In the genomic region with DNA sequence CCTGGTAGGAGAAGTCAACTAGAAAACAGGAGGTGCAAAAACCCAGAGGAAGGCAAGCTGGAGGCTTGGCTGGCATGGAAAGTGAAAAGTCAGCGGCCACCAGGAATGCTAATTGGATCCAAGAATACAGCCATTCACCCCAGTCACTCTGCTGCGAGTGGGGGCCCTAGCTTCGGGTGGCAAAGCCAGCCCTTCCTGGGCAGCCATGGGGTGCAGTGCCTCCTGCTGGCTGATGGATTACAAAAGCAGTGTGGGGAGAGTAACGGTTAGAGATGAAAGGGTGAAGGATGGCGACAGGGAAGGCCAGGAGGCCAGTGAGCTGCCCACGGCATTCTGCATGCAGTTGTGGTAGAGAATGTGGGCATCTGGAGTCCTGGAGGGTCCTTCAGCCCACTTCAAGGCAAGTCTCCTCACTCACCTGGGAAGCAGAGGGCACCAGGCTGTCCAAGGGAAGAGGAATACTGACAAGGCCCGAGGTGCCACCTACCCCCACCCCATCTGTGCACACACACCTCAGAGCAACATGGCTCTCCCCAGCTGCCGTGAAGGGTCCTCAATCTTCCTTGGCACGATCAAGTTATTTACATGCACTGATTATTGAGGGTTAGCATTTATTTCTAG, we compare ENCODE assay signal across 1 cellular context.
TF ChIP-seq lines count a peak whose summit lies in the region.

No MANE protein-coding gene starts in this region.

TF ChIP-seq in endothelial cell of umbilical vein, 7 proteins besides CTCF, POLR2A, EP300 and RAD21 (continued from another document):
- TF ChIP-seq, protein P1, sequence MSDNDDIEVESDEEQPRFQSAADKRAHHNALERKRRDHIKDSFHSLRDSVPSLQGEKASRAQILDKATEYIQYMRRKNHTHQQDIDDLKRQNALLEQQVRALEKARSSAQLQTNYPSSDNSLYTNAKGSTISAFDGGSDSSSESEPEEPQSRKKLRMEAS (IDR thresholded peaks at IDR 0.05; ENCODE audit: insufficient read depth, insufficient read length), result no peak
- TF ChIP-seq EZH2 (IDR thresholded peaks at IDR 0.05; ENCODE audit: borderline replicate concordance, low read depth, low read length, severe bottlenecking), result no peak
TF ChIP-seq in endothelial cell of umbilical vein: peak in this region for 0.
